Comparison of ENCODE assay signal across 21 cellular contexts in genomic region chr2:236993799-236994198, GRCh38.
"Had no signal": no experiment of that assay in that cellular context is flagged by ENCODE, and none has a peak within 500 bp of the region (broad histone marks: within the 10 kb centered on the region; RNA-seq: fewer than 3 reads in every experiment).

No MANE protein-coding gene starts in this region.

- H3K27me3 ChIP-seq: hepatocyte, left lung had no signal

- H3K9me3 ChIP-seq: esophagus muscularis mucosa, gastroesophageal sphincter, heart left ventricle, left lung, lower lobe of right lung had no signal

- H3K27ac ChIP-seq: coronary artery, esophagus muscularis mucosa, foreskin keratinocyte, gastroesophageal sphincter, heart left ventricle, hepatocyte, left lung, lower lobe of right lung had no signal

- H3K4me2 ChIP-seq: hepatocyte had no signal

- DNase-seq: dermis blood vessel endothelial cell; effector CD8-positive, alpha-beta T cell; effector memory CD8-positive, alpha-beta T cell; foreskin keratinocyte; heart left ventricle; hypothalamus; immature natural killer cell; islet precursor cell; kidney; kidney glomerular epithelial cell; left colon; left lung; left ventricle myocardium superior; lower lobe of right lung; mesenchymal stem cell; midbrain; naive thymus-derived CD4-positive, alpha-beta T cell had no signal

- H2AFZ ChIP-seq: hepatocyte had no signal

- H3K36me3 ChIP-seq: esophagus muscularis mucosa, gastroesophageal sphincter, heart left ventricle, left lung, lower lobe of right lung had no signal

- H3K4me3 ChIP-seq: coronary artery, esophagus muscularis mucosa, gastroesophageal sphincter, heart left ventricle, hepatocyte, left lung, lower lobe of right lung had no signal

- H3K4me1 ChIP-seq: foreskin keratinocyte had no signal
